Comparison of ENCODE assay signal across 8 cellular contexts in genomic region chr11:83195176-83195531, GRCh38. TPM values are rescaled to one million over a fixed set of nuclear protein-coding genes. Genes with fewer than 3 reads are reported as not detected.
DNase-seq lines count a peak whose midpoint lies in the region; ATAC-seq and TF ChIP-seq lines count a peak whose summit lies in the region.

No MANE protein-coding gene starts in this region.

- peak overlapping the region; percentile 91 for H3K4me2 ChIP-seq in neural progenitor cell

- H3K36me3 Mint-ChIP-seq in Caco-2 (ENCODE audit: insufficient read depth, unreplicated experiment), result peaks cover 26% of the 10 kb centered on the region
- H3K36me3 Mint-ChIP-seq in neural progenitor cell, result peaks cover 7% of the 10 kb centered on the region

- no TSS peak for BruUV-seq in Caco-2 (replicated peaks; lab: Mats Ljungman, UMichigan)

- H3K9me3 Mint-ChIP-seq in Caco-2 (ENCODE audit: unreplicated experiment) (no peaks in the 10 kb centered on the region), neural progenitor cell (no peaks in the 10 kb centered on the region)

- CTCF ChIA-PET in Caco-2 (lab: Charles Lee), result interaction anchor here (0.5 to 0.9 kb wide), 2 partner anchors 54 to 264 kb away, joined by 3 read pairs; no protein-coding TSS in a partner anchor

- H2AFZ ChIP-seq in neural progenitor cell (replicated peaks), result no peak overlapping the region

- peaks cover 17% of the 10 kb centered on the region for H3F3A ChIP-seq in neural progenitor cell (ENCODE audit: low read depth)

- H3K4me3 ChIP-seq in Caco-2 (ENCODE audit: low read depth, low read length) (peak overlapping the region; percentile 77), coronary artery (peak overlapping the region; percentile 84), neural progenitor cell (peak overlapping the region; percentile 71)

- no peaks in the 10 kb centered on the region for H4K20me1 ChIP-seq in neural progenitor cell (ENCODE audit: low read depth)

- no peak overlapping the region for H3K9ac ChIP-seq in neural progenitor cell

- H3K27me3 ChIP-seq in Caco-2 (replicated peaks; ENCODE audit: control insufficient read depth, insufficient read depth, low read length) (no peaks in the 10 kb centered on the region), neural progenitor cell (peaks cover 15% of the 10 kb centered on the region)

- POLR2A ChIA-PET in Caco-2 (lab: Charles Lee), result interaction anchor here (0.6 to 1.0 kb wide), 2 partner anchors 91 to 119 kb away, joined by 3 to 5 read pairs; partner anchors contain the start of gene CCDC90B

- TF ChIP-seq CTCF in Caco-2 (IDR thresholded peaks at IDR 0.05; ENCODE audit: insufficient read depth in 1 of 2, low read depth in 1 of 2, low read length in 1 of 2, severe bottlenecking in 1 of 2, unreplicated experiment in 1 of 2) (peak in 1 of 2 experiments; percentile 34), coronary artery (IDR thresholded peaks at IDR 0.05) (no peak), neural progenitor cell (IDR thresholded peaks at IDR 0.05) (no peak)

- H3K27me3 Mint-ChIP-seq in Caco-2 (ENCODE audit: insufficient read depth, unreplicated experiment) (no peaks in the 10 kb centered on the region), neural progenitor cell (ENCODE audit: insufficient read depth, low read depth) (peaks cover 2% of the 10 kb centered on the region)

- H3K4me3 Mint-ChIP-seq in Caco-2 (ENCODE audit: unreplicated experiment) (peak overlapping the region; percentile 80), neural progenitor cell (peak overlapping the region; percentile 99)

- intact Hi-C loops in Caco-2 (cut with micrococcal nuclease; ENCODE audit: unreplicated experiment), result loop anchor here (1.0 to 2.0 kb wide), 2 partner anchors 46 to 55 kb away; no protein-coding TSS in a partner anchor

- H3K4me1 Mint-ChIP-seq in Caco-2 (ENCODE audit: low read depth, unreplicated experiment), result peaks cover 35% of the 10 kb centered on the region
- H3K4me1 Mint-ChIP-seq in neural progenitor cell, result peaks cover 24% of the 10 kb centered on the region

- ATAC-seq in HG03432 (IDR thresholded peaks at IDR 0.05; ENCODE audit: unreplicated experiment) (no peak), GM21367 (IDR thresholded peaks at IDR 0.05; ENCODE audit: unreplicated experiment) (no peak)

- H3K9me3 ChIP-seq in Caco-2 (no peaks in the 10 kb centered on the region), neural progenitor cell (ENCODE audit: low read depth) (no peaks in the 10 kb centered on the region)

- peaks cover 7% of the 10 kb centered on the region; the same call in 1 of the 2 replicates for H3K4me1 ChIP-seq in Caco-2
- peaks cover 9% of the 10 kb centered on the region for H3K4me1 ChIP-seq in neural progenitor cell

- peaks cover 23% of the 10 kb centered on the region for H3K79me2 ChIP-seq in neural progenitor cell (ENCODE audit: low read depth)

- H3K27ac ChIP-seq in coronary artery (peak overlapping the region; percentile 75 to 90), neural progenitor cell (no peak overlapping the region)

- H3K27ac Mint-ChIP-seq in Caco-2 (ENCODE audit: unreplicated experiment) (peak overlapping the region; percentile 89), neural progenitor cell (no peak overlapping the region)

- H3K36me3 ChIP-seq in Caco-2 (ENCODE audit: control insufficient read depth, insufficient read depth, low read length) (peaks cover 2% of the 10 kb centered on the region; the same call in 1 of the 2 replicates), neural progenitor cell (no peaks in the 10 kb centered on the region)

- DNase-seq in Caco-2 (peak in 1 of 2 experiments; percentile 53), M059J (ENCODE audit: low read depth) (peak; percentile 17), coronary artery (ENCODE audit: low spot score) (no peak), neural progenitor cell (ENCODE audit: low spot score) (no peak), NCI-H2107 (lab: John Stamatoyannopoulos, UW) (no peak)
- DNase-seq in effector CD4-positive, alpha-beta T cell, result no peak

RNA-seq across cellular contexts. Expression of gene ANKRD42, which starts 1.6 kb away (rescaled TPM):
- total RNA-seq in Caco-2 (2022) (8.3 and 9.0 TPM in 2 replicates), neural progenitor cell (ENCODE audit: low replicate concordance) (3.3 and 4.4 TPM in 2 replicates)
- 5.6 and 8.7 TPM in 2 replicates for total RNA-seq in M059J (2014; rRNA removed; shearing (Covaris generic))

RNA-seq across cellular contexts. Expression of gene PCF11, which starts 38.2 kb away (rescaled TPM):
- total RNA-seq in Caco-2 (2022), result 78.4 and 78.5 TPM in 2 replicates
- 16.5 and 25.3 TPM in 2 replicates for total RNA-seq in M059J (2014; rRNA removed; shearing (Covaris generic))
- total RNA-seq in neural progenitor cell (ENCODE audit: low replicate concordance), result 64.2 and 72.7 TPM in 2 replicates
